In genomic region chr15:56950979-56951378, GRCh38 we compare ENCODE assay signal across 1 cellular context.
TF ChIP-seq lines count a peak whose summit lies in the region.

No MANE protein-coding gene starts in this region.

TF ChIP-seq in GM12878, 131 proteins besides CTCF, POLR2A, EP300 and RAD21 (continued from another document and continues in another):
- no peak for TF ChIP-seq ZBTB4 (CRISPR knock-in tag; IDR thresholded peaks at IDR 0.05)
- TF ChIP-seq ETV6 (conservative IDR thresholded peaks at IDR 0.05 in 1 of 2, IDR thresholded peaks at IDR 0.05 in 1 of 2; ENCODE audit: borderline replicate concordance in 1 of 2, low read depth in 1 of 2) = no peak
- TF ChIP-seq ZNF384 (IDR thresholded peaks at IDR 0.05; ENCODE audit: borderline replicate concordance, low read depth, low read length) = no peak
- no peak for TF ChIP-seq CEBPB (IDR thresholded peaks at IDR 0.05; ENCODE audit: borderline replicate concordance in 1 of 2, low read depth in 2 of 2, low read length in 2 of 2)
- TF ChIP-seq POLR2AphosphoS5 (IDR thresholded peaks at IDR 0.05; ENCODE audit: low read length) = no peak
- peak; percentile 52; the same call in 1 of the 2 replicates for TF ChIP-seq CREM (IDR thresholded peaks at IDR 0.05; ENCODE audit: low read depth)
- TF ChIP-seq SMARCA5 (IDR thresholded peaks at IDR 0.05) = no peak
- no peak for TF ChIP-seq BRCA1 (IDR thresholded peaks at IDR 0.05; ENCODE audit: low read depth, low read length)
- no peak for TF ChIP-seq SMC3 (IDR thresholded peaks at IDR 0.05; ENCODE audit: borderline replicate concordance, low read length)
- TF ChIP-seq SRF (IDR thresholded peaks at IDR 0.05; ENCODE audit: low read depth in 2 of 2, low read length in 2 of 2) = no peak
- TF ChIP-seq MEF2B (IDR thresholded peaks at IDR 0.05; ENCODE audit: partially characterized antibody, poor library complexity, severe bottlenecking) = peak; percentile 66
- TF ChIP-seq E4F1 (IDR thresholded peaks at IDR 0.05; ENCODE audit: borderline replicate concordance, partially characterized antibody) = no peak
- no peak for TF ChIP-seq E2F4 (IDR thresholded peaks at IDR 0.05; ENCODE audit: low read depth, low read length)
- no peak for TF ChIP-seq MLLT1 (IDR thresholded peaks at IDR 0.05)
- no peak for TF ChIP-seq SUPT20H (IDR thresholded peaks at IDR 0.05; ENCODE audit: borderline replicate concordance, control insufficient read depth, low read depth, low read length)
- TF ChIP-seq YY1 (IDR thresholded peaks at IDR 0.05; ENCODE audit: low read depth, low read length) = no peak
- TF ChIP-seq RCOR1 (conservative IDR thresholded peaks at IDR 0.05; ENCODE audit: low read depth, low read length) = 0 out of 2 replicates have a peak, but pooled peaks have one; percentile 57
- no peak for TF ChIP-seq ATF3 (IDR thresholded peaks at IDR 0.05; ENCODE audit: borderline replicate concordance, extremely low read depth, low read depth, low read length)
- TF ChIP-seq ESRRA (IDR thresholded peaks at IDR 0.05; ENCODE audit: low read length) = no peak
- TF ChIP-seq CBX5 (IDR thresholded peaks at IDR 0.05; ENCODE audit: low read depth) = no peak
- TF ChIP-seq BHLHE40 (IDR thresholded peaks at IDR 0.05; ENCODE audit: borderline replicate concordance in 1 of 2, low read depth in 2 of 2, low read length in 1 of 2) = peak; percentile 26 to 57; a peak in 1 of 4 replicates
- no peak for TF ChIP-seq NRF1 (conservative IDR thresholded peaks at IDR 0.05; ENCODE audit: low read depth, low read length)
- no peak for TF ChIP-seq RELA (IDR thresholded peaks at IDR 0.05; ENCODE audit: borderline replicate concordance, partially characterized antibody)
- TF ChIP-seq ZBED1 (IDR thresholded peaks at IDR 0.05; ENCODE audit: borderline replicate concordance) = 0 out of 2 replicates have a peak, but pooled peaks have one; percentile 32
- TF ChIP-seq NFIC (IDR thresholded peaks at IDR 0.05; ENCODE audit: low read depth, low read length) = peak; percentile 90
- no peak for TF ChIP-seq CHD1 (IDR thresholded peaks at IDR 0.05; ENCODE audit: low read depth, low read length)
- no peak for TF ChIP-seq MTA3 (IDR thresholded peaks at IDR 0.05; ENCODE audit: borderline replicate concordance, low read length)
- peak; percentile 69 to 79; a peak in 3 of 4 replicates for TF ChIP-seq IKZF2 (IDR thresholded peaks at IDR 0.05)
- no peak for TF ChIP-seq IRF5 (IDR thresholded peaks at IDR 0.05; ENCODE audit: borderline replicate concordance)
- TF ChIP-seq BCL3 (IDR thresholded peaks at IDR 0.05; ENCODE audit: borderline replicate concordance, insufficient read depth, low read depth, low read length, poor library complexity, severe bottlenecking) = no peak
- no peak for TF ChIP-seq HDGF (IDR thresholded peaks at IDR 0.05)
- no peak for TF ChIP-seq NKRF (conservative IDR thresholded peaks at IDR 0.05)
- peak; percentile 67 for TF ChIP-seq ATF7 (IDR thresholded peaks at IDR 0.05; ENCODE audit: low read depth)
- peak; percentile 68 for TF ChIP-seq JUNB (IDR thresholded peaks at IDR 0.05)
- TF ChIP-seq SREBF1 (IDR thresholded peaks at IDR 0.05; ENCODE audit: low read length) = 0 out of 2 replicates have a peak, but pooled peaks have one; percentile 25
- TF ChIP-seq MTA2 (IDR thresholded peaks at IDR 0.05; ENCODE audit: low read depth) = peak; percentile 97
- TF ChIP-seq SIN3A (IDR thresholded peaks at IDR 0.05; ENCODE audit: low read depth, low read length) = no peak
- no peak for TF ChIP-seq TARDBP (IDR thresholded peaks at IDR 0.05; ENCODE audit: borderline replicate concordance)
- peak; percentile 49; the same call in 1 of the 2 replicates for TF ChIP-seq IKZF1 (conservative IDR thresholded peaks at IDR 0.05)
- TF ChIP-seq RELB (IDR thresholded peaks at IDR 0.05; ENCODE audit: low read depth) = peak; percentile 77
- no peak for TF ChIP-seq MYC (IDR thresholded peaks at IDR 0.05; ENCODE audit: insufficient read depth, insufficient read length, insufficient replicate concordance, low read length, severe bottlenecking)
- TF ChIP-seq CEBPZ (IDR thresholded peaks at IDR 0.05; ENCODE audit: low read depth, low read length) = no peak
- TF ChIP-seq IRF4 (IDR thresholded peaks at IDR 0.05; ENCODE audit: low read depth, low read length) = no peak; the same call in 1 of the 2 replicates
- TF ChIP-seq SMAD5 (IDR thresholded peaks at IDR 0.05; ENCODE audit: low read depth) = no peak
- TF ChIP-seq BACH1 (IDR thresholded peaks at IDR 0.05; ENCODE audit: borderline replicate concordance) = peak; percentile 40; the same call in 1 of the 2 replicates
